ENCODE assay signal across 1 cellular context in genomic region chr6:15879372-15880261, GRCh38.
TF ChIP-seq lines count a peak whose summit lies in the region.

No MANE protein-coding gene starts in this region.

TF ChIP-seq in HepG2, 621 proteins besides CTCF, POLR2A, EP300 and RAD21 (continued from another document):
- TF ChIP-seq CEBPG (CRISPR knock-in tag; IDR thresholded peaks at IDR 0.05) (no peak), AGO1 (IDR thresholded peaks at IDR 0.05; ENCODE audit: low read depth, low read length, poor library complexity, severe bottlenecking) (no peak), SYNCRIP (IDR thresholded peaks at IDR 0.05; ENCODE audit: insufficient read depth, low read depth, low read length) (no peak), ZMAT3 (CRISPR knock-in tag; conservative IDR thresholded peaks at IDR 0.05) (no peak)
